20 cellular contexts compared by ENCODE assay signal in the genomic region with DNA sequence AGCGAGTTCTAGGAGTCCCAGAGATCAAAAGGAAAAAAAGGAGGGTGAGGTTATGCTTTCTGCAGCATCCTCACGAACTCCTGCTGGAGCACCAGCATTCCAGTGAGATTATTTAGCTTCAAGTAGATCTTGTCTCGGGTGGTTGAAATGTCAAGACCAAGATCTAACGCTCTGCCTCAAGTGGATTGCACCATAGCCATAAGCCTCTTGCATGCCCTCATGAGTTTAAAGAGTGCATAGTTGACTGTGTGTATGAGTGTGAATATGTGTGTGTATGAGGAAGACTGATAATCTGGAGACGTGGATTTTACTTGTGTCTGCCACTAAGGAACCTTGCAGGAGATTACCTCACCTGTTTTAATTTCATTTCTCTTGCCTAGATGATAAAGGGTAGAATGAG.
"Had no signal": no experiment of that assay in that cellular context is flagged by ENCODE, and none has a peak within 500 bp of the region (broad histone marks: within the 10 kb centered on the region; RNA-seq: fewer than 3 reads in every experiment).

No MANE protein-coding gene starts in this region.

- ATAC-seq: effector memory CD8-positive, alpha-beta T cell; gastrocnemius medialis; heart right ventricle; left ventricle myocardium superior; naive thymus-derived CD4-positive, alpha-beta T cell; psoas muscle; right lobe of liver; stimulated activated effector memory CD8-positive, alpha-beta T cell treated with anti-CD3 and anti-CD28 coated beads, Interleukin-12 subunit alpha, Interleukin-12 subunit beta, amount 100 ng/mL, for 72 hours; stimulated activated naive CD8-positive, alpha-beta T cell treated with anti-CD3 and anti-CD28 coated beads, Interleukin-15, Interleukin-2, amounts not matched to agents 100 U/mL and 50 U/mL, for 24 hours had no signal

- H3K4me3 ChIP-seq: esophagus muscularis mucosa, gastrocnemius medialis, heart right ventricle, psoas muscle, right lobe of liver, suprapubic skin, tibial artery had no signal

- H3K9me3 ChIP-seq: esophagus muscularis mucosa, gastrocnemius medialis, heart right ventricle, psoas muscle, right lobe of liver, suprapubic skin, tibial artery had no signal

- H3K27me3 ChIP-seq: esophagus muscularis mucosa, gastrocnemius medialis, right lobe of liver, suprapubic skin, tibial artery had no signal

- H3K36me3 ChIP-seq: esophagus muscularis mucosa, gastrocnemius medialis, heart right ventricle, right lobe of liver, suprapubic skin, tibial artery had no signal

- DNase-seq: effector memory CD8-positive, alpha-beta T cell; gastrocnemius medialis; heart right ventricle; left cardiac atrium; left ventricle myocardium superior; mammary epithelial cell; naive thymus-derived CD4-positive, alpha-beta T cell; nephron progenitor cell; psoas muscle; retina; right lobe of liver; stimulated activated CD4-positive, alpha-beta T cell treated with anti-CD3 and anti-CD28 coated beads, Interleukin-4, amount 100 ng/mL, for 1 hour; stimulated activated CD8-positive, alpha-beta memory T cell treated with anti-CD3 and anti-CD28 coated beads, Interleukin-4, amount 100 ng/mL, for 48 hours; stimulated activated naive CD8-positive, alpha-beta T cell treated with anti-CD3 and anti-CD28 coated beads, Interleukin-15, Interleukin-2, amounts not matched to agents 100 U/mL and 50 U/mL, for 24 hours; tibial artery had no signal

- H3K4me1 ChIP-seq: gastrocnemius medialis, heart right ventricle, parathyroid adenoma, psoas muscle, right lobe of liver, suprapubic skin, tibial artery had no signal

- H3K27ac ChIP-seq: epithelial cell of prostate, esophagus muscularis mucosa, gastrocnemius medialis, heart right ventricle, parathyroid adenoma, psoas muscle, right lobe of liver, suprapubic skin, tibial artery had no signal
